In the genomic region with DNA sequence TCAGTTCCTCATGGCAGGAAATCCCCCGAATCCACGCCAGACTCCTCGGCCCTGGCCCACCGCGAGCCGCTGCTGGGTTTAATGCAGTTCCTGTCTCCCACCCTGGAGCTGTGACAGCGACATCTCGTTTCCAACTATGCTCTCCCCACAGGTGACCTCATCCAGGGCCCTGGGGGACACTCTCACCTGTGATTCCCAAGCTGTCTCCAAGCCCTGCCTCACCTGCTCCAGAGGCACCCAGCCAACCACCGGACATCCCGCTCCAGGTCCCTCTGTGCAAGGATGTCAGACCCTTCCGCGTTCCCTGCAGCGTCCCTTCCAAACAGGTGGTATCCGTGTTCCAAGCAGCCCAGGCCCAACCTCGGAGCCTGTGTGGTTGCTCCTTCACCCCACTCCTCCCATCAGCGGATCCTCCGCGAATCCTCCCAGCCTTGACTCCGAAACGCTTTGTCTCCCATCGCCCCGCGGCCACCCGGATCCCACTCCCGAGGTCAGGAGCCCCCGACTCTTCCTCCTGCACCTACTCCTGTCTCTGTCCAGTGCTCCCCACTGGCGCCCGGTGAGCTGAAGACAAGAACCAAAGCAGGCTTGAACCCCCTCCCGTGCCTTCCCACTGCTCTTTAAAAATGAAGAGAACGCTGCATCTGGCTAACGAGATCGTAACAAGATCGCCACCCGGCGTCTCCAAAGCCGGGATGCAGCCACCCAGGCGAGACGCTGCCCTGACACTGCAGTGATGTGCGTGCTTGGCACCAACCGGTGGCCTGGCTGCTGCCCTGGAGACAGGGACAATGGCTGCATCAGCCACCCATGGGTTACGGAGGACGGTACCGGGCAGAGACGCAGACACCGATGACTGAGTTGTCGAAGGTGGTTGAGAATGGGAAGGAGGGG, we compare ENCODE assay signal across 10 cellular contexts.
DNase-seq lines count a peak whose midpoint lies in the region; ATAC-seq and TF ChIP-seq lines count a peak whose summit lies in the region.
"Had no signal": no experiment of that assay in that cellular context is flagged by ENCODE, and none has a peak within 500 bp of the region (broad histone marks: within the 10 kb centered on the region; RNA-seq: fewer than 3 reads in every experiment).

No MANE protein-coding gene starts in this region.

- intact Hi-C loops in activated T-helper 1 cell treated with anti-CD3 and anti-CD28 coated beads, Interleukin-12 subunit alpha, Interleukin-12 subunit beta, Interleukin-2, Interleukin-4 antibody, amounts not matched to agents 30 ng/mL and 10 ng/mL and 1 ng/mL, durations not matched to agents 14 hours and 24 hours and 36 hours (cut with micrococcal nuclease): loop anchor here (5.0 to 10.0 kb wide), 3 partner anchors 96 to 664 kb away; a partner anchor contains a TSS

- no peak overlapping the region for H3K27ac ChIP-seq in 22Rv1
- H3K27ac ChIP-seq: prostate gland had no signal

- DNase-seq in GM03348 (ENCODE audit: low spot score) (peak; percentile 39), left lobe of liver (ENCODE audit: low spot score) (peak; percentile 44), MV-4-11 (lab: John Stamatoyannopoulos, UW) (no peak), GDM1 (lab: John Stamatoyannopoulos, UW) (no peak), GM10248 (ENCODE audit: extremely low spot score) (no peak)
- no peak for DNase-seq in activated T-helper 1 cell treated with anti-CD3 and anti-CD28 coated beads, Interleukin-12 subunit alpha, Interleukin-12 subunit beta, Interleukin-2, Interleukin-4 antibody, amounts not matched to agents 30 ng/mL and 10 ng/mL and 1 ng/mL, durations not matched to agents 14 hours and 24 hours and 36 hours (ENCODE audit: low spot score)
- DNase-seq: NCI-H2081 had no signal

- ATAC-seq in left lobe of liver (no peak), GM21423 (IDR thresholded peaks at IDR 0.05; ENCODE audit: unreplicated experiment) (no peak)

- H3K27me3 Mint-ChIP-seq in activated T-helper 1 cell treated with anti-CD3 and anti-CD28 coated beads, Interleukin-12 subunit alpha, Interleukin-12 subunit beta, Interleukin-2, Interleukin-4 antibody, amounts not matched to agents 30 ng/mL and 10 ng/mL and 1 ng/mL, durations not matched to agents 14 hours and 24 hours and 36 hours (ENCODE audit: insufficient read depth): peaks cover 10% of the 10 kb centered on the region

- H3K9me3 Mint-ChIP-seq in activated T-helper 1 cell treated with anti-CD3 and anti-CD28 coated beads, Interleukin-12 subunit alpha, Interleukin-12 subunit beta, Interleukin-2, Interleukin-4 antibody, amounts not matched to agents 30 ng/mL and 10 ng/mL and 1 ng/mL, durations not matched to agents 14 hours and 24 hours and 36 hours: no peaks in the 10 kb centered on the region

- POLR2A ChIA-PET in GM10248 (lab: Yijun Ruan, JAX): no interaction called here

- H3K27ac Mint-ChIP-seq in activated T-helper 1 cell treated with anti-CD3 and anti-CD28 coated beads, Interleukin-12 subunit alpha, Interleukin-12 subunit beta, Interleukin-2, Interleukin-4 antibody, amounts not matched to agents 30 ng/mL and 10 ng/mL and 1 ng/mL, durations not matched to agents 14 hours and 24 hours and 36 hours: no peak overlapping the region

- CTCF ChIA-PET in GM10248 (lab: Yijun Ruan, JAX): no interaction called here

- H3K36me3 Mint-ChIP-seq in activated T-helper 1 cell treated with anti-CD3 and anti-CD28 coated beads, Interleukin-12 subunit alpha, Interleukin-12 subunit beta, Interleukin-2, Interleukin-4 antibody, amounts not matched to agents 30 ng/mL and 10 ng/mL and 1 ng/mL, durations not matched to agents 14 hours and 24 hours and 36 hours (ENCODE audit: low read depth): no peaks in the 10 kb centered on the region

- peaks cover 28% of the 10 kb centered on the region for H3K4me1 Mint-ChIP-seq in activated T-helper 1 cell treated with anti-CD3 and anti-CD28 coated beads, Interleukin-12 subunit alpha, Interleukin-12 subunit beta, Interleukin-2, Interleukin-4 antibody, amounts not matched to agents 30 ng/mL and 10 ng/mL and 1 ng/mL, durations not matched to agents 14 hours and 24 hours and 36 hours (ENCODE audit: low read depth)

- peak overlapping the region; percentile 53 for H3K4me3 Mint-ChIP-seq in activated T-helper 1 cell treated with anti-CD3 and anti-CD28 coated beads, Interleukin-12 subunit alpha, Interleukin-12 subunit beta, Interleukin-2, Interleukin-4 antibody, amounts not matched to agents 30 ng/mL and 10 ng/mL and 1 ng/mL, durations not matched to agents 14 hours and 24 hours and 36 hours

- TF ChIP-seq CTCF in 22Rv1 (IDR thresholded peaks at IDR 0.05) (peak; percentile 35), GM10248 (IDR thresholded peaks at IDR 0.05; ENCODE audit: control extremely low read depth, extremely low read depth, low read depth, missing control alignments) (no peak)

Comparison
In these comparisons a context has a peak if more than half of its experiments do, and no peak if none do; other contexts are left out.
1. DNase-seq: peak in GM03348 (single experiment) and left lobe of liver (single experiment); none in activated T-helper 1 cell treated with anti-CD3 and anti-CD28 coated beads, Interleukin-12 subunit alpha, Interleukin-12 subunit beta, Interleukin-2, Interleukin-4 antibody, amounts not matched to agents 30 ng/mL and 10 ng/mL and 1 ng/mL, durations not matched to agents 14 hours and 24 hours and 36 hours (single experiment), MV-4-11 (single experiment), GDM1 (single experiment) and GM10248 (single experiment).